ENCODE assay signal across 1 cellular context in genomic region chr18:36411745-36412168, GRCh38.
A peak's percentile ranks its signal among the peaks of the same experiment; 100 is the strongest.
TF ChIP-seq lines count a peak whose summit lies in the region.

No MANE protein-coding gene starts in this region.

TF ChIP-seq in K562, 482 proteins besides CTCF, POLR2A, EP300 and RAD21 (continued from another document):
- TF ChIP-seq PBX2 (CRISPR knock-in tag; IDR thresholded peaks at IDR 0.05; ENCODE audit: low read depth) (no peak), PBX2 (tag; conservative IDR thresholded peaks at IDR 0.05; ENCODE audit: low read depth) (no peak), VEZF1 (CRISPR knock-in tag; IDR thresholded peaks at IDR 0.05) (peak; percentile 50), ZNF175 (CRISPR knock-in tag; IDR thresholded peaks at IDR 0.05; ENCODE audit: low read depth) (no peak), MEF2D (tag; conservative IDR thresholded peaks at IDR 0.05; ENCODE audit: low read depth) (no peak), SMC3 (conservative IDR thresholded peaks at IDR 0.05; ENCODE audit: insufficient read depth, low read depth, low read length) (peak; percentile 30; the same call in 1 of the 2 replicates), ZFP91 (CRISPR knock-in tag; IDR thresholded peaks at IDR 0.05) (no peak), EGR1 (conservative IDR thresholded peaks at IDR 0.05) (0 out of 2 replicates have a peak, but pooled peaks have one; percentile 21)
